ENCODE assay signal across 34 cellular contexts in genomic region chr3:181040030-181040429, GRCh38.
"Had no signal": no experiment of that assay in that cellular context is flagged by ENCODE, and none has a peak within 500 bp of the region (broad histone marks: within the 10 kb centered on the region; RNA-seq: fewer than 3 reads in every experiment).

No MANE protein-coding gene starts in this region.

- H3K27ac ChIP-seq: adrenal gland, ascending aorta, body of pancreas, brain microvascular endothelial cell, breast epithelium, cardiac muscle cell had no signal

- H3K36me3 ChIP-seq: adrenal gland, ascending aorta, brain microvascular endothelial cell, breast epithelium, cardiac muscle cell had no signal

- H3K4me3 ChIP-seq: adrenal gland, ascending aorta, body of pancreas, breast epithelium, cardiac muscle cell had no signal

- ATAC-seq: activated naive CD4-positive, alpha-beta T cell treated with anti-CD3 and anti-CD28 coated beads, Interleukin-2, amount 50 U/mL, for 72 hours; activated naive CD8-positive, alpha-beta T cell treated with anti-CD3 and anti-CD28 coated beads, Interleukin-2, amount 50 U/mL, for 24 hours; activated T-cell treated with anti-CD3 and anti-CD28 coated beads, Interleukin-2, amount 50 U/mL, for 4 hours; activated T-cell treated with anti-CD3 and anti-CD28 coated beads, Interleukin-2, amount 50 U/mL, for 72 hours; activated T-helper 17 cell treated with anti-CD3 and anti-CD28 coated beads, Interleukin-2, amount 50 U/mL, for 72 hours; body of pancreas had no signal

- FAIRE-seq: astrocyte, bronchial epithelial cell had no signal

- H3K9me3 ChIP-seq: adrenal gland, ascending aorta, body of pancreas had no signal

- H3K4me1 ChIP-seq: adrenal gland, ascending aorta, body of pancreas, breast epithelium had no signal

- DNase-seq: activated effector memory CD4-positive, alpha-beta T cell treated with anti-CD3 and anti-CD28 coated beads, Interleukin-2, amount 50 U/mL, for 16 hours; activated effector memory CD4-positive, alpha-beta T cell treated with Interleukin-2 at 50 U/mL for 16 hours; activated gamma-delta T cell; activated gamma-delta T cell treated with Interleukin-2 at 50 U/mL for 16 hours; activated naive CD4-positive, alpha-beta T cell; activated naive CD4-positive, alpha-beta T cell treated with anti-CD3 and anti-CD28 coated beads for 36 hours; activated naive CD4-positive, alpha-beta T cell treated with anti-CD3 and anti-CD28 coated beads, Interleukin-2, amount 10 ng/mL, durations not matched to agents 7 days and 5 days; activated naive CD4-positive, alpha-beta T cell treated with anti-CD3 and anti-CD28 coated beads, Interleukin-2, amount 50 U/mL, for 16 hours; activated naive CD4-positive, alpha-beta T cell treated with Interleukin-2 at 50 U/mL for 16 hours; activated naive CD8-positive, alpha-beta T cell treated with anti-CD3 and anti-CD28 coated beads for 36 hours; activated naive CD8-positive, alpha-beta T cell treated with anti-CD3 and anti-CD28 coated beads, Interleukin-2, amount 10 ng/mL, durations not matched to agents 7 days and 5 days; activated naive CD8-positive, alpha-beta T cell treated with anti-CD3 and anti-CD28 coated beads, Interleukin-2, amount 50 U/mL, for 24 hours; activated T-cell treated with anti-CD3 and anti-CD28 coated beads, Interleukin-2, amount 50 U/mL, for 1 hour; activated T-cell treated with anti-CD3 and anti-CD28 coated beads, Interleukin-2, amount 50 U/mL, for 24 hours; activated T-cell treated with anti-CD3 and anti-CD28 coated beads, Interleukin-2, amount 50 U/mL, for 4 hours; activated T-cell treated with anti-CD3 and anti-CD28 coated beads, Interleukin-2, amount 50 U/mL, for 48 hours; activated T-cell treated with anti-CD3 and anti-CD28 coated beads, Interleukin-2, amount 50 U/mL, for 72 hours; adrenal gland; amniotic stem cell; amygdala; anterior cingulate cortex; aorta; body of pancreas; brain microvascular endothelial cell; caudate nucleus; central memory CD4-positive, alpha-beta T cell; cerebellar nuclear complex had no signal

- H3K27me3 ChIP-seq: adrenal gland, ascending aorta, body of pancreas, brain microvascular endothelial cell, breast epithelium, cardiac muscle cell had no signal
